In the genomic region with DNA sequence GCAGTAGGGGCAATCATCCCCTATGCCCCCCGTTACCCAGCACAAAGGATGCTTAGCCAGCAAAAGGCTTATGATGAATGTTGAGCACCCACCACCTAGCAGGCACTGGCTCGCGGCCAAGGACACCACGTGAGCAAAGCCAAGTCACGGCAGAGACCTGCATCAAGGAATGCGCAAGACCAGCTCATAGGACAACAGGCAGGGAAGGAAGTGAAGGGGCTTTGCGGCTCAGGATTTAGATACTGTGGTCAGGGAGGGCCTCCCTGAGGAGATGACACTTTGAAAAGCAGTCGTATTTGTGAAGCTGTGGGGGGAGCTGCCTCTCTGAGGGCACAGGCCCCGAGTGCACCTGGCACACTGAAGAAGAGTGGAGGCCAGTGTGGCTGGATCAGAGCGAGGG, we compare ENCODE assay signal across 7 cellular contexts. TPM values are rescaled to one million over a fixed set of nuclear protein-coding genes. Genes with fewer than 3 reads are reported as not detected.
DNase-seq lines count a peak whose midpoint lies in the region; ATAC-seq, FAIRE-seq and TF ChIP-seq lines count a peak whose summit lies in the region.

No MANE protein-coding gene starts in this region.

- H3K4me3 ChIP-seq in HL-60 (replicated peaks; ENCODE audit: insufficient read depth, low read length), result no peak overlapping the region
- no peak overlapping the region for H3K4me3 ChIP-seq in keratinocyte (ENCODE audit: control insufficient read depth in 2 of 3, extremely low read depth in 1 of 3, insufficient read depth in 2 of 3, low read depth in 1 of 3, low read length in 3 of 3)

- H2AFZ ChIP-seq in keratinocyte (ENCODE audit: control insufficient read depth, low read length), result no peak overlapping the region

- H3K9ac ChIP-seq in keratinocyte (ENCODE audit: control insufficient read depth, extremely low read depth, insufficient read depth, low read length), result no peak overlapping the region

- H3K27me3 ChIP-seq in HL-60 (ENCODE audit: insufficient read depth, poor library complexity, severe bottlenecking) (no peaks in the 10 kb centered on the region), keratinocyte (ENCODE audit: control insufficient read depth, extremely low read depth, insufficient read depth, low read length) (no peaks in the 10 kb centered on the region)

- peaks cover 15% of the 10 kb centered on the region for H3K36me3 Mint-ChIP-seq in activated naive CD8-positive, alpha-beta T cell treated with anti-CD3 and anti-CD28 coated beads, Interleukin-2, amount 10 ng/mL, durations not matched to agents 7 days and 5 days
- H3K36me3 Mint-ChIP-seq in stimulated activated naive CD8-positive, alpha-beta T cell treated with anti-CD3 and anti-CD28 coated beads, Interleukin-15, Interleukin-2, amounts not matched to agents 100 ng/mL and 50 ng/mL, for 24 hours (ENCODE audit: low read depth), result peaks cover 57% of the 10 kb centered on the region

- peaks cover 41% of the 10 kb centered on the region for H3K4me1 ChIP-seq in keratinocyte (ENCODE audit: control insufficient read depth, extremely low read depth, insufficient read depth, low read length)

- H3K9me1 ChIP-seq in keratinocyte (ENCODE audit: control insufficient read depth, extremely low read depth, insufficient read depth, low read length), result peaks cover 6% of the 10 kb centered on the region

- POLR2A ChIA-PET in activated naive CD8-positive, alpha-beta T cell treated with anti-CD3 and anti-CD28 coated beads, Interleukin-2, amount 10 ng/mL, durations not matched to agents 7 days and 5 days (lab: Charles Lee), result interaction anchor here (1.5 kb wide), 2 partner anchors 13 to 34 kb away, joined by 4 to 5 read pairs; no protein-coding TSS in a partner anchor

- H3K9me3 Mint-ChIP-seq in activated naive CD8-positive, alpha-beta T cell treated with anti-CD3 and anti-CD28 coated beads, Interleukin-2, amount 10 ng/mL, durations not matched to agents 7 days and 5 days, result no peaks in the 10 kb centered on the region
- H3K9me3 Mint-ChIP-seq in stimulated activated naive CD8-positive, alpha-beta T cell treated with anti-CD3 and anti-CD28 coated beads, Interleukin-15, Interleukin-2, amounts not matched to agents 100 ng/mL and 50 ng/mL, for 24 hours, result no peaks in the 10 kb centered on the region

- H3K27me3 Mint-ChIP-seq in activated naive CD8-positive, alpha-beta T cell treated with anti-CD3 and anti-CD28 coated beads, Interleukin-2, amount 10 ng/mL, durations not matched to agents 7 days and 5 days, result no peaks in the 10 kb centered on the region
- no peaks in the 10 kb centered on the region for H3K27me3 Mint-ChIP-seq in stimulated activated naive CD8-positive, alpha-beta T cell treated with anti-CD3 and anti-CD28 coated beads, Interleukin-15, Interleukin-2, amounts not matched to agents 100 ng/mL and 50 ng/mL, for 24 hours

- TF ChIP-seq CTCF in HL-60 (IDR thresholded peaks at IDR 0.05; ENCODE audit: insufficient read depth, low read length), result no peak
- no peak for TF ChIP-seq CTCF in keratinocyte (optimal IDR thresholded peaks at IDR 0.05 in 1 of 3, IDR thresholded peaks at IDR 0.05 in 1 of 3, conservative IDR thresholded peaks at IDR 0.05 in 1 of 3; ENCODE audit: extremely low read depth in 1 of 3, insufficient read depth in 2 of 3, low read length in 3 of 3)

- peaks cover 9% of the 10 kb centered on the region for H4K20me1 ChIP-seq in keratinocyte (ENCODE audit: control insufficient read depth, extremely low read depth, insufficient read depth, low read length)

- H3K36me3 ChIP-seq in keratinocyte (ENCODE audit: control insufficient read depth in 2 of 2, extremely low read depth in 1 of 2, insufficient read depth in 2 of 2, low read length in 2 of 2), result peaks cover 0 to 14% of the 10 kb centered on the region in 2 experiments

- no peaks in the 10 kb centered on the region for H3K9me3 ChIP-seq in keratinocyte (ENCODE audit: control insufficient read depth, low read depth, low read length)

- H3K27ac ChIP-seq in HL-60 (replicated peaks) (peak overlapping the region; percentile 75), keratinocyte (ENCODE audit: control insufficient read depth, insufficient read depth, low read length) (peak overlapping the region; percentile 55)

- peaks cover 88% of the 10 kb centered on the region for H3K4me1 Mint-ChIP-seq in activated naive CD8-positive, alpha-beta T cell treated with anti-CD3 and anti-CD28 coated beads, Interleukin-2, amount 10 ng/mL, durations not matched to agents 7 days and 5 days
- H3K4me1 Mint-ChIP-seq in stimulated activated naive CD8-positive, alpha-beta T cell treated with anti-CD3 and anti-CD28 coated beads, Interleukin-15, Interleukin-2, amounts not matched to agents 100 ng/mL and 50 ng/mL, for 24 hours (ENCODE audit: low read depth), result peaks cover 99% of the 10 kb centered on the region

- no peak for FAIRE-seq in RCC 7860 (lab: Jason Lieb, UNC)
- FAIRE-seq in keratinocyte (lab: Jason Lieb, UNC), result peak; percentile 13

- H3K4me2 ChIP-seq in keratinocyte (ENCODE audit: control insufficient read depth, extremely low read depth, insufficient read depth, low read depth, low read length), result peak overlapping the region; percentile 62

- ATAC-seq in activated naive CD8-positive, alpha-beta T cell treated with anti-CD3 and anti-CD28 coated beads, Interleukin-2, amount 10 ng/mL, durations not matched to agents 7 days and 5 days (ENCODE audit: low read depth), result no peak
- no peak for ATAC-seq in GM18907 (IDR thresholded peaks at IDR 0.05; ENCODE audit: unreplicated experiment)

- DNase-seq in HL-60 (ENCODE audit: low read depth in 1 of 2, low spot score in 1 of 2) (peak; percentile 96 to 97), RCC 7860 (ENCODE audit: low spot score) (peak; percentile 74), keratinocyte (ENCODE audit: low read depth, low spot score) (peak; percentile 81), epidermal melanocyte (ENCODE audit: insufficient read length, low spot score) (no peak)
- no peak for DNase-seq in activated naive CD8-positive, alpha-beta T cell treated with anti-CD3 and anti-CD28 coated beads, Interleukin-2, amount 10 ng/mL, durations not matched to agents 7 days and 5 days

- H3K4me3 Mint-ChIP-seq in activated naive CD8-positive, alpha-beta T cell treated with anti-CD3 and anti-CD28 coated beads, Interleukin-2, amount 10 ng/mL, durations not matched to agents 7 days and 5 days, result peak overlapping the region; percentile 61
- peak overlapping the region; percentile 38 for H3K4me3 Mint-ChIP-seq in stimulated activated naive CD8-positive, alpha-beta T cell treated with anti-CD3 and anti-CD28 coated beads, Interleukin-15, Interleukin-2, amounts not matched to agents 100 ng/mL and 50 ng/mL, for 24 hours

- peak overlapping the region; percentile 97 for H3K27ac Mint-ChIP-seq in activated naive CD8-positive, alpha-beta T cell treated with anti-CD3 and anti-CD28 coated beads, Interleukin-2, amount 10 ng/mL, durations not matched to agents 7 days and 5 days
- H3K27ac Mint-ChIP-seq in stimulated activated naive CD8-positive, alpha-beta T cell treated with anti-CD3 and anti-CD28 coated beads, Interleukin-15, Interleukin-2, amounts not matched to agents 100 ng/mL and 50 ng/mL, for 24 hours, result peak overlapping the region; percentile 81

- dilution Hi-C loops in keratinocyte (cut with MboI; ENCODE audit: extremely low pct_ligation_motif_present, low sequenced_read_pairs), result no loop called here

- peaks cover 60% of the 10 kb centered on the region for H3K79me2 ChIP-seq in keratinocyte (ENCODE audit: control insufficient read depth, insufficient read depth, low read length)

RNA-seq across cellular contexts. Expression of gene SH2B3, which starts 32.8 kb away (rescaled TPM):
- 10 to 100 TPM; 40.7 to 44.5 TPM for total RNA-seq in activated naive CD8-positive, alpha-beta T cell treated with anti-CD3 and anti-CD28 coated beads, Interleukin-2, amount 10 ng/mL, durations not matched to agents 7 days and 5 days
- 4.2 to 11.3 TPM (median 7.7 TPM) in 3 replicates for polyA plus RNA-seq in keratinocyte
- polyA plus RNA-seq in keratinocyte (2011; ENCODE audit: low read depth), result 0.30 TPM
- 7.7 and 8.1 TPM in 2 replicates for polyA plus RNA-seq in keratinocyte (2011; cell fraction: cytosol; rRNA removed)
- polyA plus RNA-seq in keratinocyte (2011; cell fraction: nucleus; rRNA removed), result 7.7 and 8.3 TPM in 2 replicates
- 0.87 and 7.8 TPM in 2 replicates for polyA plus RNA-seq in keratinocyte (2012; ENCODE audit: low replicate concordance)
- 4.7 to 21.2 TPM (median 7.5 TPM) in 3 replicates for polyA minus RNA-seq in keratinocyte
- polyA minus RNA-seq in keratinocyte (2011; cell fraction: cytosol; rRNA and poly(A)+ RNA removed), result 9.0 TPM
- polyA minus RNA-seq in keratinocyte (2011; cell fraction: nucleus; rRNA and poly(A)+ RNA removed), result 4.4 and 6.1 TPM in 2 replicates

Comparison
In these comparisons a context has a peak if more than half of its experiments do, and no peak if none do; other contexts are left out.
1. DNase-seq: peak in HL-60 (2 of 2), RCC 7860 (single experiment) and keratinocyte (single experiment); none in activated naive CD8-positive, alpha-beta T cell treated with anti-CD3 and anti-CD28 coated beads, Interleukin-2, amount 10 ng/mL, durations not matched to agents 7 days and 5 days (single experiment) and epidermal melanocyte (single experiment).